In genomic region chr11:10414659-10415058, GRCh38 we compare ENCODE assay signal across 7 cellular contexts. TPM values are rescaled to one million over a fixed set of nuclear protein-coding genes. Genes with fewer than 3 reads are reported as not detected.
A peak's percentile ranks its signal among the peaks of the same experiment; 100 is the strongest.
DNase-seq lines count a peak whose midpoint lies in the region; ATAC-seq and TF ChIP-seq lines count a peak whose summit lies in the region.

No MANE protein-coding gene starts in this region.

- DNase-seq in GM13976 (ENCODE audit: low spot score) = peak; percentile 37
- peak; percentile 86 for DNase-seq in SKM-1 treated with dmso at 0.1 percent for 144 hours (lab: John Stamatoyannopoulos, UW; ENCODE audit: unreplicated experiment)
- peak; percentile 36 for DNase-seq in fibroblast of peridontal ligament (ENCODE audit: extremely low read depth)
- DNase-seq in sigmoid colon = peak; percentile 80
- no peak for DNase-seq in G401 (ENCODE audit: low spot score)
- no peak for DNase-seq in activated CD4-positive, CD25-positive, alpha-beta regulatory T cell (lab: John Stamatoyannopoulos, UW)

- intact Hi-C loops in sigmoid colon (cut with DNase I) = no loop called here

- peak overlapping the region in 3 of 4 donors; percentile 0 to 52 (median 20) for H3K27ac ChIP-seq in sigmoid colon

- H3K36me3 ChIP-seq in sigmoid colon = no peaks in the 10 kb centered on the region

- TF ChIP-seq CTCF in GM13976 (IDR thresholded peaks at IDR 0.05; ENCODE audit: borderline replicate concordance, control extremely low read depth, extremely low read depth, insufficient read depth, missing control alignments) (no peak), sigmoid colon (IDR thresholded peaks at IDR 0.05) (no peak)

- no peak overlapping the region for H3K4me3 ChIP-seq in sigmoid colon

- in situ Hi-C loops in GM13976 (cut with MboI; ENCODE audit: low sequenced_read_pairs, unreplicated experiment) = no loop called here
- in situ Hi-C loops in G401 (cut with HindIII; ENCODE audit: low sequenced_read_pairs) = no loop called here

- 43 to 76% methylated on average over 10 of the region's 10 CpGs for WGBS in sigmoid colon, 2 donors

- TF ChIP-seq EP300 in sigmoid colon (IDR thresholded peaks at IDR 0.05) = no peak

- no peaks in the 10 kb centered on the region for H3K27me3 ChIP-seq in sigmoid colon

- H3K9me3 ChIP-seq in sigmoid colon = no peaks in the 10 kb centered on the region

- no peak for TF ChIP-seq POLR2A in sigmoid colon (IDR thresholded peaks at IDR 0.05)

- ATAC-seq in HG03439 (IDR thresholded peaks at IDR 0.05; ENCODE audit: unreplicated experiment) = no peak

- H3K4me1 ChIP-seq in sigmoid colon = peaks cover 0 to 2% (median 0%) of the 10 kb centered on the region in 4 donors

RNA-seq across cellular contexts. Expression of gene AMPD3, which starts 40.4 kb away (rescaled TPM):
- 1 to 10 TPM; 4.3 to 6.4 (median 4.8) TPM for total RNA-seq in sigmoid colon
- 1 to 10 TPM; 4.2 to 8.1 (median 5.1) TPM for polyA plus RNA-seq in sigmoid colon
- 0.54 and 1.8 TPM in 2 replicates for total RNA-seq in G401 (2014; rRNA removed; shearing (Covaris generic))

Comparison
In these comparisons a context has a peak if more than half of its experiments do, and no peak if none do; other contexts are left out.
1. DNase-seq: peak in GM13976 (single experiment), SKM-1 treated with dmso at 0.1 percent for 144 hours (single experiment), fibroblast of peridontal ligament (single experiment) and sigmoid colon (single experiment); none in G401 (single experiment) and activated CD4-positive, CD25-positive, alpha-beta regulatory T cell (0 of 4).